Comparison of ENCODE assay signal across 1 cellular context in the genomic region with DNA sequence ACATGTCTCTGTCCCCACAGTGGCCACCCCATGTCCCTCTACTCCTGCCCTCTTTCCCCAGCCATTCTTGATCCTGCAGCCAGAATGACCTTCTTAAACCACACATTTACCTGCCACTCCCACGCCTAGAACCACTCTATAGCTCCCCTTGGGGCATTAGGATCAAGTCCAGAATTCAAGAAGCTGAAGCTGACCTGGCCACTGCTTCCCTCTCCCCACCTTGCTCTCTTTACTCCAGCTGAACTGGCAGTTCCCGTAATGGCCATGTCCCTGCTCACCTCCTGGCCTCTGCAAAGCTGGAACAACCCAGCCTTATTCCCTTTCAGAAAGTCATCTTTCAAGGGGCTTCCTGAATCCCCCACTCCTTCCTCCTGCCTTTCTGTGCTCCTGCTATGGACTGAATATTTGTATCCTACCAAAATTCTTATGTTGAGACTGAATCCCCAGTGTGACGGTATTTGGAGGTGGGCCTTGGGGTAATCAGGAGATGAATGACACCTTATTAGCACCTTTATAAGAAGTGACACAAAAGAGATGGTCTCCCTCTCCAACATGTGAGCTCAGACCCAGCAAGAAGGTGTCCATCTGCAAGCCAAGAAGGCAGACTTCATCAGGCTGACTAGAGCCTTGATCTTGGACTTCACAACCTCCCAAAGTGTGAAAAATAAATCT.
TF ChIP-seq lines count a peak whose summit lies in the region.

No MANE protein-coding gene starts in this region.

TF ChIP-seq in endothelial cell of umbilical vein, 7 proteins besides CTCF, POLR2A, EP300 and RAD21:
- TF ChIP-seq JUN (IDR thresholded peaks at IDR 0.05; ENCODE audit: borderline replicate concordance, insufficient read depth, insufficient read length, low read depth) (no peak), MYC (IDR thresholded peaks at IDR 0.05; ENCODE audit: low read depth, low read length) (no peak), POLR2AphosphoS5 (IDR thresholded peaks at IDR 0.05; ENCODE audit: insufficient read depth, low read depth, low read length) (no peak), GATA2 (IDR thresholded peaks at IDR 0.05; ENCODE audit: insufficient read depth, insufficient read length, low read depth, low read length) (no peak), FOS (IDR thresholded peaks at IDR 0.05; ENCODE audit: borderline replicate concordance, insufficient read depth, low read length) (no peak), EZH2 (IDR thresholded peaks at IDR 0.05; ENCODE audit: borderline replicate concordance, low read depth, low read length, severe bottlenecking) (no peak)
- TF ChIP-seq, protein P1, sequence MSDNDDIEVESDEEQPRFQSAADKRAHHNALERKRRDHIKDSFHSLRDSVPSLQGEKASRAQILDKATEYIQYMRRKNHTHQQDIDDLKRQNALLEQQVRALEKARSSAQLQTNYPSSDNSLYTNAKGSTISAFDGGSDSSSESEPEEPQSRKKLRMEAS (IDR thresholded peaks at IDR 0.05; ENCODE audit: insufficient read depth, insufficient read length): no peak
